Comparison of ENCODE assay signal across 27 cellular contexts in genomic region chr12:20175704-20176388, GRCh38.
"Had no signal": no experiment of that assay in that cellular context is flagged by ENCODE, and none has a peak within 500 bp of the region (broad histone marks: within the 10 kb centered on the region; RNA-seq: fewer than 3 reads in every experiment).

No MANE protein-coding gene starts in this region.

- H3K9me3 ChIP-seq: colonic mucosa, gastrocnemius medialis, neutrophil, prostate gland, right atrium auricular region, sigmoid colon, spleen, testis, tibial artery, upper lobe of left lung had no signal

- H3K27me3 ChIP-seq: colonic mucosa, gastrocnemius medialis, heart left ventricle, neutrophil, right atrium auricular region, sigmoid colon, spleen, testis, tibial artery, upper lobe of left lung had no signal

- DNase-seq: colonic mucosa; effector CD8-positive, alpha-beta T cell; endodermal cell; foreskin fibroblast; gastrocnemius medialis; heart left ventricle; hippocampal formation; islet precursor cell; naive B cell; sigmoid colon; spleen; stimulated activated CD4-positive, alpha-beta T cell treated with anti-CD3 and anti-CD28 coated beads, Interleukin-4, amount 100 ng/mL, for 4 hours; stimulated activated naive CD8-positive, alpha-beta T cell treated with anti-CD3 and anti-CD28 coated beads, Interleukin-15, Interleukin-2, amounts not matched to agents 100 U/mL and 50 U/mL, for 24 hours; substantia nigra; testis; tibial artery; upper lobe of left lung had no signal

- H3K27ac ChIP-seq: colonic mucosa, epithelial cell of prostate, gastrocnemius medialis, heart left ventricle, neutrophil, prostate gland, right atrium auricular region, sigmoid colon, spleen, testis, tibial artery, upper lobe of left lung had no signal

- ATAC-seq: esophagus mucosa; gastrocnemius medialis; heart left ventricle; left lobe of liver; natural killer cell treated with Interleukin-12 subunit alpha and Interleukin-12 subunit beta and Interleukin-15 and Interleukin-18, amount 100 ng/mL, for 72 hours; stimulated activated memory B cell treated with anti-CD40 and anti-IgM and Interleukin-4, amounts not matched to agents 10 μg/mL and 1 μg/mL and 100 μg/mL, for 72 hours; stimulated activated naive CD8-positive, alpha-beta T cell treated with anti-CD3 and anti-CD28 coated beads, Interleukin-15, Interleukin-2, amounts not matched to agents 100 U/mL and 50 U/mL, for 24 hours had no signal

- H3K4me3 ChIP-seq: colonic mucosa, gastrocnemius medialis, heart left ventricle, lung, prostate gland, right atrium auricular region, sigmoid colon, spleen, testis, tibial artery, upper lobe of left lung had no signal

- H3K4me1 ChIP-seq: colonic mucosa, gastrocnemius medialis, heart left ventricle, prostate gland, right atrium auricular region, sigmoid colon, spleen, testis, tibial artery, upper lobe of left lung had no signal

- H3K36me3 ChIP-seq: colonic mucosa, gastrocnemius medialis, heart left ventricle, neutrophil, prostate gland, right atrium auricular region, sigmoid colon, spleen, tibial artery, upper lobe of left lung had no signal

- FAIRE-seq: urothelium cell line had no signal
